In genomic region chr10:74824184-74825032, GRCh38 we compare ENCODE assay signal across 8 cellular contexts. TPM values are rescaled to one million over a fixed set of nuclear protein-coding genes. Genes with fewer than 3 reads are reported as not detected.
A peak's percentile ranks its signal among the peaks of the same experiment; 100 is the strongest.
DNase-seq lines count a peak whose midpoint lies in the region; ATAC-seq, FAIRE-seq and TF ChIP-seq lines count a peak whose summit lies in the region.

No MANE protein-coding gene starts in this region.

- no peak for TF ChIP-seq RAD21 in GM12878 (IDR thresholded peaks at IDR 0.05; ENCODE audit: insufficient read depth, low read depth, low read length)

- in situ Hi-C loops in Panc1 (cut with HindIII; ENCODE audit: low pct_unique_long_range_greater_than_20kb, low sequenced_read_pairs) (no loop called here), GM12878 (cut with MboI) (no loop called here)

- RAD21 ChIA-PET in GM12878 (lab: Charles Lee; ENCODE audit: unreplicated experiment) = interaction anchor here (0.9 to 3.0 kb wide), 11 partner anchors 16 to 549 kb away, joined by 3 to 18 read pairs (median 4); no protein-coding TSS in a partner anchor

- WGBS in GM12878 (ENCODE audit: insufficient coverage, insufficient replicate concordance, low lambda C conversion rate, missing lambda C conversion rate) = 10% methylated on average over 23 of the region's 26 CpGs

- H3K9ac ChIP-seq in GM12878 (ENCODE audit: control insufficient read depth, insufficient read depth, low read length) = peak overlapping the region; percentile 92

- H3K27me3 ChIP-seq in CD8-positive, alpha-beta memory T cell (ENCODE audit: insufficient read depth, low read length, poor library complexity, severe bottlenecking) = no peaks in the 10 kb centered on the region
- H3K27me3 ChIP-seq in Panc1 (ENCODE audit: control insufficient read depth, insufficient read depth, low read length) (no peaks in the 10 kb centered on the region), GM12878 (replicated peaks in 1 of 2; ENCODE audit: control insufficient read depth in 2 of 2, insufficient read depth in 2 of 2, low read length in 1 of 2) (no peaks in the 10 kb centered on the region), lower lobe of right lung (ENCODE audit: low read depth) (no peaks in the 10 kb centered on the region)

- FAIRE-seq in GM12878 (lab: Jason Lieb, UNC) = no peak

- SMC1A ChIA-PET in GM12878 (lab: Charles Lee; ENCODE audit: uncharacterized antibody, unreplicated experiment) = interaction anchor here (0.6 to 4.6 kb wide), 19 partner anchors 30 to 581 kb away, joined by 3 to 22 read pairs (median 3); no protein-coding TSS in a partner anchor

- no peaks in the 10 kb centered on the region for H3K36me3 ChIP-seq in CD8-positive, alpha-beta memory T cell (ENCODE audit: insufficient read depth, low read length)
- H3K36me3 ChIP-seq in Panc1 (ENCODE audit: control insufficient read depth, insufficient read depth, low read length) = no peaks in the 10 kb centered on the region
- no peaks in the 10 kb centered on the region for H3K36me3 ChIP-seq in GM12878 (ENCODE audit: control insufficient read depth in 2 of 2, insufficient read depth in 2 of 2, low read length in 1 of 2)
- no peaks in the 10 kb centered on the region for H3K36me3 ChIP-seq in lower lobe of right lung

- H3K27ac ChIP-seq in CD8-positive, alpha-beta memory T cell (ENCODE audit: low read depth, low read length) = peak overlapping the region; percentile 33
- H3K27ac ChIP-seq in Panc1 (ENCODE audit: low read length) (peak overlapping the region; percentile 82), GM12878 (ENCODE audit: control insufficient read depth, insufficient read depth) (peak overlapping the region; percentile 91), lower lobe of right lung (peak overlapping the region; percentile 86)

- CTCF ChIA-PET in CD8-positive, alpha-beta memory T cell (lab: Charles Lee) = interaction anchor here (0.7 to 1.1 kb wide), 2 partner anchors 85 to 279 kb away, joined by 3 to 4 read pairs; no protein-coding TSS in a partner anchor
- CTCF ChIA-PET in Panc1 (lab: Charles Lee) (no interaction called here), GM12878 (lab: Yijun Ruan, JAX) (interaction anchor here (1.0 to 2.8 kb wide), 4 partner anchors 48 to 196 kb away, joined by 3 to 17 read pairs (median 4); no protein-coding TSS in a partner anchor)

- peaks cover 53 to 58% (median 54%) of the 10 kb centered on the region in 3 donors for H3K4me1 Mint-ChIP-seq in CD8-positive, alpha-beta memory T cell
- H3K4me1 Mint-ChIP-seq in stimulated activated naive CD8-positive, alpha-beta T cell treated with anti-CD3 and anti-CD28 coated beads, Interleukin-15, Interleukin-2, amounts not matched to agents 100 ng/mL and 50 ng/mL, for 24 hours (ENCODE audit: low read depth) = peaks cover 51% of the 10 kb centered on the region

- intact Hi-C loops in Panc1 (cut with micrococcal nuclease; ENCODE audit: unreplicated experiment) = loop anchor here (10.0 kb wide), 2 partner anchors 260 to 560 kb away; no protein-coding TSS in a partner anchor
- intact Hi-C loops in GM12878 (cut with micrococcal nuclease; ENCODE audit: unreplicated experiment) = loop anchor here (1.0 to 10.0 kb wide), 4 partner anchors 85 to 670 kb away; partner anchors contain the start of genes ADK and AP3M1
- intact Hi-C loops in lower lobe of right lung (cut with DNase I) = no loop called here

- H3K9me3 ChIP-seq in CD8-positive, alpha-beta memory T cell (ENCODE audit: low read length) = no peaks in the 10 kb centered on the region
- H3K9me3 ChIP-seq in Panc1 (ENCODE audit: control insufficient read depth, insufficient read depth, low read depth, low read length) (no peaks in the 10 kb centered on the region), GM12878 (replicated peaks; ENCODE audit: control insufficient read depth, insufficient read depth, low read length) (no peaks in the 10 kb centered on the region), lower lobe of right lung (no peaks in the 10 kb centered on the region)

- H3K9me3 Mint-ChIP-seq in CD8-positive, alpha-beta memory T cell = no peaks in the 10 kb centered on the region
- no peaks in the 10 kb centered on the region for H3K9me3 Mint-ChIP-seq in stimulated activated naive CD8-positive, alpha-beta T cell treated with anti-CD3 and anti-CD28 coated beads, Interleukin-15, Interleukin-2, amounts not matched to agents 100 ng/mL and 50 ng/mL, for 24 hours

- ATAC-seq in Panc1 (no peak), GM12878 (no peak), lower lobe of right lung (no peak), HG03097 (IDR thresholded peaks at IDR 0.05; ENCODE audit: low FRiP score, unreplicated experiment) (no peak)

- no TSS peak for BruUV-seq in Panc1 (replicated peaks; lab: Mats Ljungman, UMichigan)
- BruUV-seq in GM12878 (replicated peaks; lab: Mats Ljungman, UMichigan) = TSS peak; percentile 81

- H3K36me3 Mint-ChIP-seq in CD8-positive, alpha-beta memory T cell = peaks cover 0 to 8% (median 0%) of the 10 kb centered on the region in 3 donors
- H3K36me3 Mint-ChIP-seq in stimulated activated naive CD8-positive, alpha-beta T cell treated with anti-CD3 and anti-CD28 coated beads, Interleukin-15, Interleukin-2, amounts not matched to agents 100 ng/mL and 50 ng/mL, for 24 hours (ENCODE audit: low read depth) = no peaks in the 10 kb centered on the region

- H3K27me3 Mint-ChIP-seq in CD8-positive, alpha-beta memory T cell = no peaks in the 10 kb centered on the region
- no peaks in the 10 kb centered on the region for H3K27me3 Mint-ChIP-seq in stimulated activated naive CD8-positive, alpha-beta T cell treated with anti-CD3 and anti-CD28 coated beads, Interleukin-15, Interleukin-2, amounts not matched to agents 100 ng/mL and 50 ng/mL, for 24 hours

- TF ChIP-seq CTCF in Panc1 (IDR thresholded peaks at IDR 0.05) (no peak), GM12878 (IDR thresholded peaks at IDR 0.05 in 2 of 3, conservative IDR thresholded peaks at IDR 0.05 in 1 of 3; ENCODE audit: control insufficient read depth in 2 of 3, extremely low read depth in 1 of 3, insufficient read depth in 1 of 3, low read depth in 3 of 3, low read length in 3 of 3) (no peak), lower lobe of right lung (IDR thresholded peaks at IDR 0.05) (no peak)

- no peak for TF ChIP-seq POLR2A in GM12878 (IDR thresholded peaks at IDR 0.05; ENCODE audit: low read depth, low read length)

- H3K27ac Mint-ChIP-seq in CD8-positive, alpha-beta memory T cell = peak overlapping the region; percentile 71 to 99 (median 90)
- H3K27ac Mint-ChIP-seq in stimulated activated naive CD8-positive, alpha-beta T cell treated with anti-CD3 and anti-CD28 coated beads, Interleukin-15, Interleukin-2, amounts not matched to agents 100 ng/mL and 50 ng/mL, for 24 hours = peak overlapping the region; percentile 90

- peaks cover 38% of the 10 kb centered on the region for H3K4me1 ChIP-seq in CD8-positive, alpha-beta memory T cell (ENCODE audit: insufficient read depth, low read length)
- H3K4me1 ChIP-seq in Panc1 (ENCODE audit: control insufficient read depth, insufficient read depth, low read length) (peaks cover 44% of the 10 kb centered on the region), GM12878 (ENCODE audit: control insufficient read depth, insufficient read depth, low read length) (peaks cover 9% of the 10 kb centered on the region; the same call in 1 of the 2 replicates), lower lobe of right lung (peaks cover 55% of the 10 kb centered on the region)

- peak overlapping the region; percentile 61 for H3K4me3 ChIP-seq in CD8-positive, alpha-beta memory T cell (ENCODE audit: low read length)
- H3K4me3 ChIP-seq in Panc1 (ENCODE audit: low read depth in 2 of 2, low read length in 2 of 2) (peak overlapping the region; percentile 73 to 77), GM12878 (peak overlapping the region; percentile 88), lower lobe of right lung (peak overlapping the region; percentile 97)

- no peak for TF ChIP-seq EP300 in GM12878 (IDR thresholded peaks at IDR 0.05; ENCODE audit: borderline replicate concordance in 1 of 2, control insufficient read depth in 1 of 2, low read depth in 2 of 2, low read length in 2 of 2)

- peak overlapping the region; percentile 85 to 96 (median 88) for H3K4me3 Mint-ChIP-seq in CD8-positive, alpha-beta memory T cell
- H3K4me3 Mint-ChIP-seq in stimulated activated naive CD8-positive, alpha-beta T cell treated with anti-CD3 and anti-CD28 coated beads, Interleukin-15, Interleukin-2, amounts not matched to agents 100 ng/mL and 50 ng/mL, for 24 hours = peak overlapping the region; percentile 86

- no peaks in the 10 kb centered on the region for H4K20me1 ChIP-seq in GM12878 (ENCODE audit: control insufficient read depth, insufficient read depth)

- H2AFZ ChIP-seq in GM12878 (ENCODE audit: control insufficient read depth, low read depth, low read length) = peak overlapping the region; percentile 83

- POLR2A ChIA-PET in CD8-positive, alpha-beta memory T cell (lab: Charles Lee) = interaction anchor here (0.5 to 0.6 kb wide), 2 partner anchors 238 to 386 kb away, joined by 4 to 6 read pairs; partner anchors contain the start of gene VDAC2
- POLR2A ChIA-PET in Panc1 (lab: Charles Lee) (interaction anchor here (0.8 kb wide), 1 partner anchor 10 kb away, joined by 3 read pairs; no protein-coding TSS in a partner anchor), GM12878 (lab: Charles Lee) (interaction anchor here (0.6 to 0.8 kb wide), 4 partner anchors 54 to 317 kb away, joined by 3 to 4 read pairs (median 4); no protein-coding TSS in a partner anchor)

- peak overlapping the region; percentile 94 for H3K4me2 ChIP-seq in GM12878 (ENCODE audit: control insufficient read depth, insufficient read depth)

- peaks cover 30% of the 10 kb centered on the region for H3K79me2 ChIP-seq in GM12878 (ENCODE audit: control insufficient read depth, insufficient read depth, low read length)

- DNase-seq in CD8-positive, alpha-beta memory T cell = peak in 3 of 5 donors; percentile 22 to 49 (median 23)
- DNase-seq in Panc1 (ENCODE audit: low read depth, low spot score) (no peak), GM12878 (ENCODE audit: low read depth, low spot score) (no peak), lower lobe of right lung (no peak), SKM-1 treated with dmso at 0.1 percent for 144 hours (lab: John Stamatoyannopoulos, UW; ENCODE audit: unreplicated experiment) (no peak), SHP77 treated with DMSO at 0.1 percent for 48 hours (lab: John Stamatoyannopoulos, UW) (no peak)

RNA-seq across cellular contexts. Expression of gene KAT6B, which starts 2.0 kb away (rescaled TPM):
- 10 to 100 TPM; 21.8 to 23.6 TPM for total RNA-seq in CD8-positive, alpha-beta memory T cell
- polyA plus RNA-seq in CD8-positive, alpha-beta memory T cell = 32.8 TPM
- total RNA-seq in Panc1 (2021; ENCODE audit: unreplicated experiment) (31.1 TPM), GM12878 (2014; rRNA removed) (16.5 and 18.3 TPM in 2 replicates), GM12878 (2014; rRNA removed; fragmentation: Illumina TruSeq; extraction: Trizol) (16.7 and 17.5 TPM in 2 replicates), GM12878 (2021) (22.6 and 24.8 TPM in 2 replicates), lower lobe of right lung (46.3 TPM)
- polyA plus RNA-seq in Panc1 (2012; ENCODE audit: insufficient read length) = 14.1 TPM
- 303 and 315 TPM in 2 replicates for total RNA-seq in GM12878 (2013; cell fraction: nucleolus; rRNA removed)
- polyA plus RNA-seq in GM12878 (2011; ENCODE audit: low read depth) = 8.5 TPM
- polyA plus RNA-seq in GM12878 (2011; rRNA removed) (6.7 and 7.6 TPM in 2 replicates), GM12878 (2014; fragmentation: Illumina TruSeq; extraction: Trizol) (17.6 and 19.1 TPM in 2 replicates), GM12878 (2014; fragmentation: Nextera tagmentation; extraction: Ambion mirVana) (1 to 10 TPM; 2.7 to 5.3 TPM), GM12878 (2014; rRNA removed) (8.1 and 9.7 TPM in 2 replicates), GM12878 (2016; fragmentation: Nextera tagmentation; extraction: Ambion mirVana) (10 to 100 TPM; 15.0 to 17.4 TPM)
- 5.8 and 9.8 TPM in 2 replicates for polyA plus RNA-seq in GM12878 (2011; cell fraction: cytosol; rRNA removed)
- 17.1 and 23.0 TPM in 2 replicates for polyA plus RNA-seq in GM12878 (2011; cell fraction: nucleus; rRNA removed)
- 10.5 and 12.2 TPM in 2 replicates for polyA plus RNA-seq in GM12878 (2012)
- polyA minus RNA-seq in GM12878 (2011; rRNA and poly(A)+ RNA removed) = 42.9 and 45.0 TPM in 2 replicates
- polyA minus RNA-seq in GM12878 (2011; cell fraction: cytosol; rRNA and poly(A)+ RNA removed) = 7.9 and 9.0 TPM in 2 replicates
- 53.1 and 90.8 TPM in 2 replicates for polyA minus RNA-seq in GM12878 (2011; cell fraction: nucleus; rRNA and poly(A)+ RNA removed)

Comparison
In these comparisons a context has a peak if more than half of its experiments do, and no peak if none do; other contexts are left out.
1. DNase-seq: peak in CD8-positive, alpha-beta memory T cell (3 of 5); none in Panc1 (single experiment), GM12878 (single experiment), lower lobe of right lung (single experiment), SKM-1 treated with dmso at 0.1 percent for 144 hours (single experiment) and SHP77 treated with DMSO at 0.1 percent for 48 hours (single experiment).
2. H3K27ac ChIP-seq: peak in every context shown above with its lines; median percentile 91 in GM12878; 86 in lower lobe of right lung; 82 in Panc1; 33 in CD8-positive, alpha-beta memory T cell.
3. Peak in every context shown above with its lines, with median percentiles within 50 percentile points of each other: H3K4me3 ChIP-seq.